Comparison of ENCODE assay signal across 8 cellular contexts in the genomic region with DNA sequence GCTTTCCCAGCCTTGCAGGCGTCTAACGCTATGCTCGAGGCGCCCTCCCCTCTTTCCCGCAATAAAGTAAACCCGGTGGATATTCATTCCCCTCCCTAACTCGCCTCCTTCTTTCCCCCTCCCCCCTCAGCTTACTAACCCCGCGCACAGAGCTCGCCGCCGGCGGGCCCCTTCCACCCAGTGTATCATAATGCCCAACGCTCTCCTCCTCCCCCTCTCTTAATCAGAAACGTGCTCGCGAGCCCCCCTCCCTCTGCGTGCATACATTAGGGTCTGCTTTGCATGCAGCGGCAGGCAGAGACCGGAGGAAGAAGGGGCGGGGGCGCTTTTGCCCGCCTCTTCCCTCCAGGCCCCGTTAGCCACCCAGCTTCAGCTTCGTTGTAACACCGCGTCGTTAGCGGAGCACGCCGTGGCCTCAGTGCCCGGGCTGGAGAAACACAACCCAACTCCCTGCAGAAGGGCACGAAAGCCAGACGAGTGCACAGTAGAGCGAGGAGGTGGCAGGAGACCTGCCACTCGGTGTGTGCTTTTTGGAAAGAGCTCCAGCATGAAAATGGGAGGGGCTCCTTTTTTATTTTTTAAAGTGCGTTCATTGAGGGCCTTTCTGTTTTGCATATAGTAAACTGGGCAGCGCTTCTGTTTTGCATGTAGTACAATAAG. TPM values are rescaled to one million over a fixed set of nuclear protein-coding genes. Genes with fewer than 3 reads are reported as not detected.
DNase-seq lines count a peak whose midpoint lies in the region; ATAC-seq and TF ChIP-seq lines count a peak whose summit lies in the region.

No MANE protein-coding gene starts in this region.

- H3K36me3 Mint-ChIP-seq in dendritic cell treated with granulocyte-macrophage colony-stimulating factor and Interleukin-4, amounts not matched to agents 40 ng/mL and 50 ng/mL, for 4 days (ENCODE audit: low read depth) = peaks cover 19% of the 10 kb centered on the region

- no peaks in the 10 kb centered on the region for H3K36me3 ChIP-seq in lower lobe of right lung

- peak overlapping the region; percentile 87 for H3K27ac ChIP-seq in lower lobe of right lung

- H3K9me3 ChIP-seq in lower lobe of right lung = no peaks in the 10 kb centered on the region

- H3K4me3 ChIP-seq in AG10803 (ENCODE audit: low read length) (peak overlapping the region; percentile 76), lower lobe of right lung (peak overlapping the region; percentile 91)

- peak; percentile 9 for ATAC-seq in HG03442 (IDR thresholded peaks at IDR 0.05; ENCODE audit: unreplicated experiment)
- peak; percentile 12 to 43 for ATAC-seq in lower lobe of right lung

- intact Hi-C loops in dendritic cell treated with granulocyte-macrophage colony-stimulating factor and Interleukin-4, amounts not matched to agents 40 ng/mL and 50 ng/mL, for 4 days (cut with micrococcal nuclease) = loop anchor here (10.0 kb wide), 1 partner anchor 49 kb away; no protein-coding TSS in a partner anchor
- intact Hi-C loops in lower lobe of right lung (cut with DNase I) = no loop called here

- peaks cover 33% of the 10 kb centered on the region for H3K4me1 ChIP-seq in lower lobe of right lung

- peak; percentile 23 for DNase-seq in AG10803 (ENCODE audit: low read depth)
- peak; percentile 74 for DNase-seq in NCI-H524 treated with DMSO at 0.1 percent for 48 hours (lab: John Stamatoyannopoulos, UW)
- DNase-seq in activated CD4-positive, alpha-beta T cell treated with anti-CD3 and anti-CD28 coated beads for 48 hours = peak; percentile 74
- peak; percentile 72 for DNase-seq in lower lobe of right lung
- peak; percentile 49 to 59 for DNase-seq in stimulated activated CD8-positive, alpha-beta memory T cell treated with anti-CD3 and anti-CD28 coated beads, Interleukin-15, amount 100 ng/mL, for 48 hours (ENCODE audit: low read depth in 2 of 2)

- H3K27ac Mint-ChIP-seq in dendritic cell treated with granulocyte-macrophage colony-stimulating factor and Interleukin-4, amounts not matched to agents 40 ng/mL and 50 ng/mL, for 4 days = peak overlapping the region; percentile 74

- peak; percentile 68 for TF ChIP-seq POLR2A in GM19193 (IDR thresholded peaks at IDR 0.05; ENCODE audit: extremely low read depth, insufficient read depth, insufficient read length)

- peaks cover 16% of the 10 kb centered on the region for H3K27me3 Mint-ChIP-seq in dendritic cell treated with granulocyte-macrophage colony-stimulating factor and Interleukin-4, amounts not matched to agents 40 ng/mL and 50 ng/mL, for 4 days

- no peaks in the 10 kb centered on the region for H3K27me3 ChIP-seq in lower lobe of right lung (ENCODE audit: low read depth)

- H3K4me1 Mint-ChIP-seq in dendritic cell treated with granulocyte-macrophage colony-stimulating factor and Interleukin-4, amounts not matched to agents 40 ng/mL and 50 ng/mL, for 4 days (ENCODE audit: low read depth) = peaks cover 47% of the 10 kb centered on the region

- TF ChIP-seq CTCF in AG10803 (conservative IDR thresholded peaks at IDR 0.05; ENCODE audit: low read length) = no peak
- TF ChIP-seq CTCF in lower lobe of right lung (IDR thresholded peaks at IDR 0.05) = no peak

- peak overlapping the region; percentile 96 for H3K4me3 Mint-ChIP-seq in dendritic cell treated with granulocyte-macrophage colony-stimulating factor and Interleukin-4, amounts not matched to agents 40 ng/mL and 50 ng/mL, for 4 days

- H3K9me3 Mint-ChIP-seq in dendritic cell treated with granulocyte-macrophage colony-stimulating factor and Interleukin-4, amounts not matched to agents 40 ng/mL and 50 ng/mL, for 4 days = no peaks in the 10 kb centered on the region

RNA-seq across cellular contexts. Expression of gene KMT2A, which starts 0.9 kb away (rescaled TPM):
- total RNA-seq in lower lobe of right lung = 66.3 TPM

RNA-seq across cellular contexts. Expression of gene ATP5MG, which starts 34.0 kb away (rescaled TPM):
- 154 TPM for total RNA-seq in lower lobe of right lung

Comparison
In these comparisons a context has a peak if more than half of its experiments do, and no peak if none do; other contexts are left out.
1. Peak in every context shown above with its lines: DNase-seq, ATAC-seq, H3K4me3 ChIP-seq and H3K27ac ChIP-seq.
2. DNase-seq: peak in every context shown above with its lines; median percentile 74 in NCI-H524 treated with DMSO at 0.1 percent for 48 hours; 74 in activated CD4-positive, alpha-beta T cell treated with anti-CD3 and anti-CD28 coated beads for 48 hours; 72 in lower lobe of right lung; 54 in stimulated activated CD8-positive, alpha-beta memory T cell treated with anti-CD3 and anti-CD28 coated beads, Interleukin-15, amount 100 ng/mL, for 48 hours; 23 in AG10803.